Comparison of ENCODE assay signal across 1 cellular context in the genomic region with DNA sequence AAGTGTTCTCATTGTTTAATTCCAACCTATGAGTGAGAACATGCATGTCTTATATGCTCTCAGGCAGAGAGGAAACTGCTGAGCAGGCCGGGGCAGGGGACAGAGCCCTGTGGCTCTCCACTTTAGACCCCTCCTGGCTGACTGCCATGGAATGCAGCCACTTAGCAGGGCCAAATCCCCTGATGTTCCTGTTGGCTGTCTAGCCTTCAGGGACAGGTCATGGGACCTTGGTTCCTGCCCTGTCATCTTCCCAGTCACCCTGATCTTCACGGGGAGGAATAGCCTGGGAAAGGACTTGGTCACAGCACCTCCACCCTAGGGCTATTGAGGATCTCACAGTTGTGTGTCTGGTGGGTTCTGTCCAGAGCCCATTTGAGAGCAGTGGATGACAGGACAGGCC.
TF ChIP-seq lines count a peak whose summit lies in the region.

No MANE protein-coding gene starts in this region.

TF ChIP-seq in WTC11, 78 proteins besides CTCF, POLR2A, EP300 and RAD21:
- TF ChIP-seq ZNF121 (CRISPR knock-in tag; IDR thresholded peaks at IDR 0.05): peak; percentile 67; the same call in 1 of the 2 replicates
